ENCODE assay signal across 16 cellular contexts in the genomic region with DNA sequence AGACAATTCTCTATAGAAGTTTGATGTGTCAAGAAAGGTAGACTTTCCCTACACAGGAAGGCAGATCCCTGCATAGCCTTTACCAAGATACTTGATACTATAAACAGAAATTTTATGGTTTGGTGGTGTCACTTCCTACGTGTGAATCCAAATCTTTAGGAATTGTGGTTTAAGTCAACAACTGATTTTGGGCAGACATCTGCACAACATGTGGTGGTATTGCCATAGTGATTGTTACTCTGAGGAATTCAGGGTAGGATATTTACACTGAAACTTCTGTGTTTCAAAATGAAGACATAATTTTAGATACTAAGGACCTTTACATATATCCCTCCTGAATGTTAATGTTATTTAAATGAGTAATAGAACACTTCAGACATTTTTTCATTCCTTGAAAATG.
DNase-seq lines count a peak whose midpoint lies in the region; ATAC-seq and TF ChIP-seq lines count a peak whose summit lies in the region.
"Had no signal": no experiment of that assay in that cellular context is flagged by ENCODE, and none has a peak within 500 bp of the region (broad histone marks: within the 10 kb centered on the region; RNA-seq: fewer than 3 reads in every experiment).

No MANE protein-coding gene starts in this region.

- H3K27ac Mint-ChIP-seq in stimulated activated naive B cell treated with anti-CD40 and anti-IgM and Interleukin-4, amounts not matched to agents 10 μg/mL and 1 μg/mL and 100 μg/mL, for 72 hours, result no peak overlapping the region
- H3K27ac Mint-ChIP-seq: activated CD4-positive, alpha-beta memory T cell treated with anti-CD3 and anti-CD28 coated beads for 36 hours; activated naive CD8-positive, alpha-beta T cell treated with anti-CD3 and anti-CD28 coated beads, Interleukin-2, amount 50 U/mL, for 24 hours had no signal

- H3K27me3 Mint-ChIP-seq in stimulated activated naive B cell treated with anti-CD40 and anti-IgM and Interleukin-4, amounts not matched to agents 10 μg/mL and 1 μg/mL and 100 μg/mL, for 72 hours, result peaks cover 0 to 5% of the 10 kb centered on the region in 2 donors

- H3K9ac ChIP-seq in HUES48 (ENCODE audit: low read depth, low read length), result no peak overlapping the region

- DNase-seq in AG20443 (ENCODE audit: low spot score) (peak; percentile 67), choroid plexus epithelial cell (ENCODE audit: low read depth) (peak; percentile 86), myocyte (ENCODE audit: low read depth) (peak; percentile 46), BE2C (no peak)
- DNase-seq in stimulated activated naive B cell treated with anti-CD40 and anti-IgM and Interleukin-4, amounts not matched to agents 10 μg/mL and 1 μg/mL and 100 μg/mL, for 72 hours, result no peak
- DNase-seq: activated CD4-positive, alpha-beta memory T cell treated with anti-CD3 and anti-CD28 coated beads for 36 hours; activated naive CD8-positive, alpha-beta T cell treated with anti-CD3 and anti-CD28 coated beads, Interleukin-2, amount 50 U/mL, for 24 hours; C1 segment of cervical spinal cord; left colon; NCI-H82; stimulated activated naive CD8-positive, alpha-beta T cell treated with anti-CD3 and anti-CD28 coated beads, Interleukin-15, Interleukin-2, amounts not matched to agents 100 U/mL and 50 U/mL, for 24 hours had no signal

- no peaks in the 10 kb centered on the region for H3K4me1 Mint-ChIP-seq in stimulated activated naive B cell treated with anti-CD40 and anti-IgM and Interleukin-4, amounts not matched to agents 10 μg/mL and 1 μg/mL and 100 μg/mL, for 72 hours
- H3K4me1 Mint-ChIP-seq: activated naive CD8-positive, alpha-beta T cell treated with anti-CD3 and anti-CD28 coated beads, Interleukin-2, amount 50 U/mL, for 24 hours had no signal

- H3K27ac ChIP-seq in HUES48 (ENCODE audit: low read depth, low read length), result peak overlapping the region; percentile 33
- H3K27ac ChIP-seq: coronary artery had no signal

- H3K27me3 ChIP-seq in HUES48 (ENCODE audit: control insufficient read depth, insufficient read depth, low read length) (no peaks in the 10 kb centered on the region), BE2C (no peaks in the 10 kb centered on the region)

- no peaks in the 10 kb centered on the region; the same call in 1 of the 2 replicates for H3K9me3 ChIP-seq in HUES48 (ENCODE audit: control insufficient read depth, insufficient read depth, low read length)
- no peaks in the 10 kb centered on the region for H3K9me3 ChIP-seq in BE2C

- no peaks in the 10 kb centered on the region for H3K36me3 Mint-ChIP-seq in stimulated activated naive B cell treated with anti-CD40 and anti-IgM and Interleukin-4, amounts not matched to agents 10 μg/mL and 1 μg/mL and 100 μg/mL, for 72 hours
- H3K36me3 Mint-ChIP-seq: activated CD4-positive, alpha-beta memory T cell treated with anti-CD3 and anti-CD28 coated beads for 36 hours had no signal

- ATAC-seq in GM19351 (IDR thresholded peaks at IDR 0.05; ENCODE audit: unreplicated experiment), result no peak
- ATAC-seq in stimulated activated naive B cell treated with anti-CD40 and anti-IgM and Interleukin-4, amounts not matched to agents 10 μg/mL and 1 μg/mL and 100 μg/mL, for 72 hours (replicated peaks), result no peak
- ATAC-seq in HG02840 (IDR thresholded peaks at IDR 0.05; ENCODE audit: low FRiP score, unreplicated experiment), result no peak
- ATAC-seq: activated naive CD8-positive, alpha-beta T cell treated with anti-CD3 and anti-CD28 coated beads, Interleukin-2, amount 50 U/mL, for 24 hours; HepG2; left colon; stimulated activated naive CD8-positive, alpha-beta T cell treated with anti-CD3 and anti-CD28 coated beads, Interleukin-15, Interleukin-2, amounts not matched to agents 100 U/mL and 50 U/mL, for 24 hours had no signal

- H3K4me3 Mint-ChIP-seq in stimulated activated naive B cell treated with anti-CD40 and anti-IgM and Interleukin-4, amounts not matched to agents 10 μg/mL and 1 μg/mL and 100 μg/mL, for 72 hours, result no peak overlapping the region
- H3K4me3 Mint-ChIP-seq: activated CD4-positive, alpha-beta memory T cell treated with anti-CD3 and anti-CD28 coated beads for 36 hours; activated naive CD8-positive, alpha-beta T cell treated with anti-CD3 and anti-CD28 coated beads, Interleukin-2, amount 50 U/mL, for 24 hours had no signal

- H3K36me3 ChIP-seq in HUES48 (ENCODE audit: control insufficient read depth, insufficient read depth, low read length) (no peaks in the 10 kb centered on the region), BE2C (no peaks in the 10 kb centered on the region)

- H3K9me3 Mint-ChIP-seq in stimulated activated naive B cell treated with anti-CD40 and anti-IgM and Interleukin-4, amounts not matched to agents 10 μg/mL and 1 μg/mL and 100 μg/mL, for 72 hours, result peaks cover 0 to 2% of the 10 kb centered on the region in 2 donors
- H3K9me3 Mint-ChIP-seq: activated CD4-positive, alpha-beta memory T cell treated with anti-CD3 and anti-CD28 coated beads for 36 hours; activated naive CD8-positive, alpha-beta T cell treated with anti-CD3 and anti-CD28 coated beads, Interleukin-2, amount 50 U/mL, for 24 hours had no signal

- no peak for TF ChIP-seq CTCF in choroid plexus epithelial cell (conservative IDR thresholded peaks at IDR 0.05; ENCODE audit: low read depth, low read length)
- TF ChIP-seq CTCF in BE2C (IDR thresholded peaks at IDR 0.05; ENCODE audit: low read depth, low read length), result no peak

- no peak overlapping the region for H3K4me3 ChIP-seq in HUES48 (ENCODE audit: low read depth, low read length)
- no peak overlapping the region for H3K4me3 ChIP-seq in choroid plexus epithelial cell (ENCODE audit: low read depth, low read length)
- H3K4me3 ChIP-seq in BE2C (ENCODE audit: low read depth, low read length), result no peak overlapping the region
- H3K4me3 ChIP-seq: coronary artery had no signal

- peaks cover 42% of the 10 kb centered on the region for H3K4me1 ChIP-seq in HUES48 (ENCODE audit: control insufficient read depth, insufficient read depth, low read length)
- no peaks in the 10 kb centered on the region for H3K4me1 ChIP-seq in BE2C

Comparison
In these comparisons a context has a peak if more than half of its experiments do, and no peak if none do; other contexts are left out.
1. DNase-seq: peak in AG20443 (single experiment), choroid plexus epithelial cell (single experiment) and myocyte (single experiment); none in stimulated activated naive B cell treated with anti-CD40 and anti-IgM and Interleukin-4, amounts not matched to agents 10 μg/mL and 1 μg/mL and 100 μg/mL, for 72 hours (single experiment) and BE2C (single experiment).